In the genomic region with DNA sequence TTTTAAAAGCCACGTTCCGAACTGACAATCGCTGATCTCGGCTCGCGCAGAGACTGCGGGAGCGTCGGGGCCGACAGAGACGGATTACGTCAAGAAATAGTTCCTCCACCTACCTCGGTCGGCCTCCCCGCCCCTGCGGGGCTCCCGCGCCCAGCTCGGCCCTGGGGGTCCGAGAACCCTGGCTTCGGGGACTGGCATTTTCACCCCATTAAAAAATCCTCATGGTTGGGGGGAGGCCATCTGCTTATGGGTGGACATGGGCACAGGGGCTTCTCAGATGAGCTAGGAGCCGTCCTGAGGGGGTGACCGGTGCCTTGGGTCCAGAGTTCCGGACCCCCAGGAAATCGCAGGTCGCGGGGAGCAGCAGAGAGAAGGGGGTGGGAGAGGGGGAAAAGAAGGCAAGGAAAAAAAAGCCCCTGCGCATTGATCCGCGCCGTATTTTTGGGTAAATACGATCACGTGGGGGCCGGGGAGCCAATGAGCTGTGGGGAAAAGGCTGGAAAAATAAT, we compare ENCODE assay signal across 1 cellular context.
A peak's percentile ranks its signal among the peaks of the same experiment; 100 is the strongest.
TF ChIP-seq lines count a peak whose summit lies in the region.

No MANE protein-coding gene starts in this region.

TF ChIP-seq in GM12878, 131 proteins besides CTCF, POLR2A, EP300 and RAD21 (continued from another document):
- peak; percentile 42 for TF ChIP-seq PBX3 (IDR thresholded peaks at IDR 0.05; ENCODE audit: insufficient replicate concordance, low read depth, low read length)
- TF ChIP-seq PKNOX1 (IDR thresholded peaks at IDR 0.05), result peak; percentile 63; the same call in 1 of the 2 replicates
- no peak for TF ChIP-seq SIN3A (IDR thresholded peaks at IDR 0.05; ENCODE audit: low read depth, low read length)
- no peak for TF ChIP-seq TAF1 (IDR thresholded peaks at IDR 0.05; ENCODE audit: borderline replicate concordance, low read depth, low read length)
- TF ChIP-seq NBN (IDR thresholded peaks at IDR 0.05), result no peak
- peak; percentile 26; the same call in 1 of the 2 replicates for TF ChIP-seq ATF7 (IDR thresholded peaks at IDR 0.05; ENCODE audit: low read depth)
- no peak for TF ChIP-seq CHD1 (IDR thresholded peaks at IDR 0.05; ENCODE audit: low read depth, low read length)
- TF ChIP-seq SUZ12 (IDR thresholded peaks at IDR 0.05; ENCODE audit: unreplicated experiment), result peak; percentile 87
- TF ChIP-seq EZH2 (IDR thresholded peaks at IDR 0.05; ENCODE audit: borderline replicate concordance, control insufficient read depth, low read depth, low read length), result peak; percentile 8; the same call in 1 of the 2 replicates
- no peak for TF ChIP-seq TBL1XR1 (IDR thresholded peaks at IDR 0.05; ENCODE audit: low read depth, low read length)
- TF ChIP-seq USF1 (IDR thresholded peaks at IDR 0.05; ENCODE audit: borderline replicate concordance, extremely low read length, insufficient read depth, low read depth, low read length), result peak; percentile 53
- no peak for TF ChIP-seq IKZF2 (IDR thresholded peaks at IDR 0.05)
- peak; percentile 34; the same call in 1 of the 2 replicates for TF ChIP-seq USF2 (IDR thresholded peaks at IDR 0.05; ENCODE audit: borderline replicate concordance, low read depth, low read length)
